Comparison of ENCODE assay signal across 17 cellular contexts in genomic region chr2:134319581-134320246, GRCh38.
DNase-seq lines count a peak whose midpoint lies in the region; ATAC-seq, FAIRE-seq and TF ChIP-seq lines count a peak whose summit lies in the region.
"Had no signal": no experiment of that assay in that cellular context is flagged by ENCODE, and none has a peak within 500 bp of the region (broad histone marks: within the 10 kb centered on the region; RNA-seq: fewer than 3 reads in every experiment).

No MANE protein-coding gene starts in this region.

- H2BK120ac ChIP-seq in trophoblast cell (ENCODE audit: insufficient read depth, low read length, poor library complexity), result no peak overlapping the region

- H3K4me1 Mint-ChIP-seq in activated T-cell treated with anti-CD3 and anti-CD28 coated beads, Interleukin-2, amount 50 U/mL, for 72 hours (ENCODE audit: low read depth), result peaks cover 56% of the 10 kb centered on the region
- H3K4me1 Mint-ChIP-seq in IgD-negative memory B cell (peaks cover 57 to 66% (median 61%) of the 10 kb centered on the region in 3 donors), activated B cell treated with CpG ODN at 0.5 μM for 24 hours (peaks cover 90% of the 10 kb centered on the region)

- H2AFZ ChIP-seq in trophoblast cell (ENCODE audit: insufficient read depth, low read length, poor library complexity), result no peak overlapping the region

- H3K27ac ChIP-seq in small intestine (ENCODE audit: low read depth in 1 of 2, low read length in 1 of 2) (peak overlapping the region in 1 of 2 donors; percentile 46), trophoblast cell (ENCODE audit: low read depth, low read length) (no peak overlapping the region)
- H3K27ac ChIP-seq: sigmoid colon had no signal

- H4K12ac ChIP-seq in trophoblast cell (ENCODE audit: low read depth, low read length), result no peak overlapping the region

- peaks cover 0 to 10% of the 10 kb centered on the region in 2 donors for H3K36me3 Mint-ChIP-seq in activated T-cell treated with anti-CD3 and anti-CD28 coated beads, Interleukin-2, amount 50 U/mL, for 72 hours (ENCODE audit: insufficient read depth in 2 of 2)
- H3K36me3 Mint-ChIP-seq in IgD-negative memory B cell (peaks cover 28% of the 10 kb centered on the region), activated B cell treated with CpG ODN at 0.5 μM for 24 hours (ENCODE audit: low read depth) (peaks cover 67% of the 10 kb centered on the region)

- no peaks in the 10 kb centered on the region for H3K79me2 ChIP-seq in trophoblast cell (ENCODE audit: control insufficient read depth, insufficient read depth, low read length, poor library complexity)

- H3K23ac ChIP-seq in trophoblast cell (ENCODE audit: low read length), result no peak overlapping the region

- FAIRE-seq in small intestine (lab: Jason Lieb, UNC), result no peak
- FAIRE-seq: HepG2 had no signal

- no peak overlapping the region for H3K4me3 ChIP-seq in small intestine (ENCODE audit: low read depth in 1 of 2, low read length in 2 of 2)
- H3K4me3 ChIP-seq in trophoblast cell (ENCODE audit: low read depth, low read length), result no peak overlapping the region
- H3K4me3 ChIP-seq: sigmoid colon had no signal

- no peak overlapping the region for H2BK5ac ChIP-seq in trophoblast cell (ENCODE audit: low read depth, low read length, poor library complexity)

- H3K27me3 Mint-ChIP-seq in activated T-cell treated with anti-CD3 and anti-CD28 coated beads, Interleukin-2, amount 50 U/mL, for 72 hours (ENCODE audit: low read depth), result no peaks in the 10 kb centered on the region
- no peaks in the 10 kb centered on the region for H3K27me3 Mint-ChIP-seq in IgD-negative memory B cell
- H3K27me3 Mint-ChIP-seq in activated B cell treated with CpG ODN at 0.5 μM for 24 hours, result no peaks in the 10 kb centered on the region
- H3K27me3 Mint-ChIP-seq: central memory CD8-positive, alpha-beta T cell; type B pancreatic cell had no signal

- H3K14ac ChIP-seq in trophoblast cell (ENCODE audit: low read length), result no peak overlapping the region

- no peak overlapping the region for H2AK5ac ChIP-seq in trophoblast cell (ENCODE audit: low read length)

- H4K8ac ChIP-seq in trophoblast cell (ENCODE audit: low read depth, low read length), result no peak overlapping the region

- CTCF ChIA-PET in activated B cell treated with CpG ODN at 0.5 μM for 24 hours (lab: Charles Lee), result interaction anchor here (1.2 kb wide), 1 partner anchor 92 kb away, joined by 3 read pairs; no protein-coding TSS in a partner anchor

- peaks cover 0 to 16% of the 10 kb centered on the region in 2 donors for H3K36me3 ChIP-seq in small intestine (ENCODE audit: control insufficient read depth in 2 of 2, insufficient read depth in 2 of 2, low read length in 2 of 2)
- no peaks in the 10 kb centered on the region for H3K36me3 ChIP-seq in trophoblast cell (ENCODE audit: control insufficient read depth in 1 of 2, insufficient read depth in 2 of 2, low read length in 2 of 2)

- H3K27ac Mint-ChIP-seq in activated T-cell treated with anti-CD3 and anti-CD28 coated beads, Interleukin-2, amount 50 U/mL, for 72 hours, result no peak overlapping the region
- H3K27ac Mint-ChIP-seq in IgD-negative memory B cell (peak overlapping the region; percentile 53 to 85 (median 61)), activated B cell treated with CpG ODN at 0.5 μM for 24 hours (peak overlapping the region; percentile 60)
- H3K27ac Mint-ChIP-seq: type B pancreatic cell had no signal

- peak overlapping the region; percentile 17 to 28 for H3K4me3 Mint-ChIP-seq in activated T-cell treated with anti-CD3 and anti-CD28 coated beads, Interleukin-2, amount 50 U/mL, for 72 hours
- H3K4me3 Mint-ChIP-seq in IgD-negative memory B cell (peak overlapping the region in 1 of 4 donors; percentile 65), activated B cell treated with CpG ODN at 0.5 μM for 24 hours (no peak overlapping the region)
- H3K4me3 Mint-ChIP-seq: central memory CD8-positive, alpha-beta T cell; type B pancreatic cell had no signal

- peak; percentile 85 to 92 for ATAC-seq in activated T-cell treated with anti-CD3 and anti-CD28 coated beads, Interleukin-2, amount 50 U/mL, for 72 hours (replicated peaks in 1 of 2)
- no peak for ATAC-seq in activated B cell treated with CpG ODN at 0.5 μM for 24 hours (ENCODE audit: low read depth)
- ATAC-seq: HepG2 had no signal

- H3K4me1 ChIP-seq in small intestine (ENCODE audit: control insufficient read depth in 2 of 2, insufficient read depth in 1 of 2, low read depth in 1 of 2, low read length in 1 of 2), result peaks cover 0 to 7% of the 10 kb centered on the region in 2 donors
- no peaks in the 10 kb centered on the region for H3K4me1 ChIP-seq in trophoblast cell (ENCODE audit: control insufficient read depth in 1 of 2, insufficient read depth in 2 of 2, low read length in 2 of 2)

- H4K91ac ChIP-seq in trophoblast cell (ENCODE audit: low read depth, low read length), result no peak overlapping the region

- no peak overlapping the region for H3K9ac ChIP-seq in trophoblast cell (ENCODE audit: low read length)

- POLR2A ChIA-PET in activated B cell treated with CpG ODN at 0.5 μM for 24 hours (lab: Charles Lee), result interaction anchor here (0.6 to 0.7 kb wide), 3 partner anchors 17 to 192 kb away, joined by 3 read pairs; no protein-coding TSS in a partner anchor

- H3K27me3 ChIP-seq in small intestine (ENCODE audit: control insufficient read depth in 2 of 2, insufficient read depth in 2 of 2, low read length in 2 of 2) (no peaks in the 10 kb centered on the region), trophoblast cell (ENCODE audit: insufficient read depth, low read length) (no peaks in the 10 kb centered on the region)
- H3K27me3 ChIP-seq: sigmoid colon had no signal

- 50 to 68% (median 60%) methylated on average over 2 of the region's 2 CpGs for WGBS in small intestine, 3 donors
- WGBS in trophoblast cell (ENCODE audit: extremely low coverage, insufficient coverage, insufficient read length), result no CpG with 5 or more reads among the region's 2 CpGs

- H3K9me3 ChIP-seq in small intestine (ENCODE audit: control insufficient read depth, low read depth), result no peaks in the 10 kb centered on the region
- H3K9me3 ChIP-seq in trophoblast cell (ENCODE audit: insufficient read depth, low read depth, low read length), result no peaks in the 10 kb centered on the region
- H3K9me3 ChIP-seq: sigmoid colon had no signal

- H3K18ac ChIP-seq in trophoblast cell (ENCODE audit: low read length), result no peak overlapping the region

- H3K4ac ChIP-seq in trophoblast cell (ENCODE audit: low read depth, low read length), result no peak overlapping the region

- no peak for TF ChIP-seq CTCF in activated B cell treated with CpG ODN at 0.5 μM for 24 hours (IDR thresholded peaks at IDR 0.05)

- H3K9me3 Mint-ChIP-seq in activated T-cell treated with anti-CD3 and anti-CD28 coated beads, Interleukin-2, amount 50 U/mL, for 72 hours, result no peaks in the 10 kb centered on the region
- H3K9me3 Mint-ChIP-seq in IgD-negative memory B cell (no peaks in the 10 kb centered on the region), activated B cell treated with CpG ODN at 0.5 μM for 24 hours (no peaks in the 10 kb centered on the region)
- H3K9me3 Mint-ChIP-seq: central memory CD8-positive, alpha-beta T cell; type B pancreatic cell had no signal

- intact Hi-C loops in activated B cell treated with CpG ODN at 0.5 μM for 24 hours (cut with micrococcal nuclease), result loop anchor here (2.0 to 5.0 kb wide), 2 partner anchors 13 to 33 kb away; no protein-coding TSS in a partner anchor

- H3K79me1 ChIP-seq in trophoblast cell (ENCODE audit: low read length), result no peaks in the 10 kb centered on the region

- no peak overlapping the region for H2BK12ac ChIP-seq in trophoblast cell (ENCODE audit: low read length)

- peak in 1 of 2 donors; percentile 19 for DNase-seq in activated T-cell treated with anti-CD3 and anti-CD28 coated beads, Interleukin-2, amount 50 U/mL, for 72 hours
- no peak for DNase-seq in activated T-cell treated with anti-CD3 and anti-CD28 coated beads, Interleukin-2, amount 50 U/mL, for 48 hours
- DNase-seq in activated B cell treated with CpG ODN at 0.5 μM for 24 hours, result no peak
- DNase-seq in small intestine, result peak; percentile 13
- no peak for DNase-seq in ureter (ENCODE audit: low spot score)
- no peak for DNase-seq in trophoblast cell
- no peak for DNase-seq in NCI-H146 (lab: John Stamatoyannopoulos, UW)
- DNase-seq: NCI-H1048; NCI-H446 treated with DMSO at 0.1 percent for 48 hours; nucleus accumbens; OCI-M1; sigmoid colon; stimulated activated CD4-positive, alpha-beta T cell treated with anti-CD3 and anti-CD28 coated beads, Interleukin-4, amount 100 ng/mL, for 24 hours had no signal

- no peak overlapping the region for H3K4me2 ChIP-seq in trophoblast cell (ENCODE audit: low read length)
